ENCODE assay signal across 8 cellular contexts in the genomic region with DNA sequence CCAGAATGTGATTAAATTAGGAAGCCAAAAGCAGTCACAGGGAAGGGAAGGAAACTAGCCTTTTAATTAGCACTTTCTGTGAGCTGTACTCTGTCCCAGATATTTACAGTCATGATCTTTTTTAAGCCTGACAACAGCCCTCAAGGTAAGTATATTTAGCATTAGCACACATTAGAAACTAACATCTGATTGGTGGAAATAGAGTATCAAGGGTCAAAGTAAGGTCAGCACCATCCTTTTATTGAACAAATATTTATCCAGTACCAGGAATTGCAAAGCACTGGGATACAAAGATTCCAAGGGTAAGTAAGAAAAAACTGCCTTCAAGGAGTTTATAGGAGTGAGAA. TPM values are rescaled to one million over a fixed set of nuclear protein-coding genes. Genes with fewer than 3 reads are reported as not detected.
DNase-seq lines count a peak whose midpoint lies in the region; ATAC-seq, FAIRE-seq and TF ChIP-seq lines count a peak whose summit lies in the region.

No MANE protein-coding gene starts in this region.

- peak overlapping the region; percentile 66 for H3K4me3 Mint-ChIP-seq in CD4-positive, alpha-beta T cell

- no peak overlapping the region for H3K27ac ChIP-seq in CD4-positive, alpha-beta T cell (ENCODE audit: low read depth, low read length)
- H3K27ac ChIP-seq in cardiac muscle cell: peak overlapping the region; percentile 79
- peak overlapping the region; percentile 44 to 77 for H3K27ac ChIP-seq in small intestine (ENCODE audit: low read depth in 1 of 2, low read length in 1 of 2)

- no peaks in the 10 kb centered on the region for H3K36me3 Mint-ChIP-seq in CD4-positive, alpha-beta T cell (ENCODE audit: low read depth)

- no peak for TF ChIP-seq CTCF in CD4-positive, alpha-beta T cell (IDR thresholded peaks at IDR 0.05)
- TF ChIP-seq CTCF in cardiac muscle cell (IDR thresholded peaks at IDR 0.05; ENCODE audit: low read depth, low read length): no peak

- H3K4me1 Mint-ChIP-seq in CD4-positive, alpha-beta T cell (ENCODE audit: low read depth): peaks cover 24% of the 10 kb centered on the region

- H3K36me3 ChIP-seq in cardiac muscle cell: no peaks in the 10 kb centered on the region
- H3K36me3 ChIP-seq in small intestine (ENCODE audit: control insufficient read depth in 2 of 2, insufficient read depth in 2 of 2, low read length in 2 of 2): no peaks in the 10 kb centered on the region

- POLR2A ChIA-PET in CD4-positive, alpha-beta T cell (lab: Charles Lee): interaction anchor here (0.8 to 1.0 kb wide), 2 partner anchors 9 to 203 kb away, joined by 3 to 5 read pairs; partner anchors contain the start of gene METTL3

- no peak for ATAC-seq in CD4-positive, alpha-beta T cell (ENCODE audit: poor library complexity)
- ATAC-seq in GM21526 (IDR thresholded peaks at IDR 0.05; ENCODE audit: low FRiP score, unreplicated experiment) (peak; percentile 28), GM19397 (IDR thresholded peaks at IDR 0.05; ENCODE audit: unreplicated experiment) (no peak), SK-N-SH treated with all-trans-retinoic acid at 6 μM for 48 hours (no peak)

- H3K9me3 ChIP-seq in CD4-positive, alpha-beta T cell (ENCODE audit: control insufficient read depth, low read length): no peaks in the 10 kb centered on the region
- H3K9me3 ChIP-seq in cardiac muscle cell (ENCODE audit: low read depth) (no peaks in the 10 kb centered on the region), small intestine (ENCODE audit: control insufficient read depth, low read depth) (no peaks in the 10 kb centered on the region)

- peaks cover 10% of the 10 kb centered on the region for H3K4me1 ChIP-seq in cardiac muscle cell (ENCODE audit: low read depth)
- peaks cover 0 to 6% of the 10 kb centered on the region in 2 donors for H3K4me1 ChIP-seq in small intestine (ENCODE audit: control insufficient read depth in 2 of 2, insufficient read depth in 1 of 2, low read depth in 1 of 2, low read length in 1 of 2)

- no peaks in the 10 kb centered on the region for H3K27me3 ChIP-seq in CD4-positive, alpha-beta T cell (ENCODE audit: control insufficient read depth, insufficient read depth, low read length)
- H3K27me3 ChIP-seq in cardiac muscle cell (no peaks in the 10 kb centered on the region), small intestine (ENCODE audit: control insufficient read depth in 2 of 2, insufficient read depth in 2 of 2, low read length in 2 of 2) (no peaks in the 10 kb centered on the region)

- H3K4me3 ChIP-seq in cardiac muscle cell (peak overlapping the region; percentile 27), small intestine (ENCODE audit: low read depth in 1 of 2, low read length in 2 of 2) (peak overlapping the region in 1 of 2 donors; percentile 35)

- H3K9me3 Mint-ChIP-seq in CD4-positive, alpha-beta T cell: no peaks in the 10 kb centered on the region

- CTCF ChIA-PET in CD4-positive, alpha-beta T cell (lab: Charles Lee): interaction anchor here (1.0 kb wide), 1 partner anchor 67 kb away, joined by 3 read pairs; no protein-coding TSS in a partner anchor

- intact Hi-C loops in CD4-positive, alpha-beta T cell (cut with DNase I, micrococcal nuclease): loop anchor here (2.0 kb wide), 1 partner anchor 39 kb away; the partner anchor contains the start of gene HNRNPC (in 2 of the 2)

- H3K27me3 Mint-ChIP-seq in CD4-positive, alpha-beta T cell: no peaks in the 10 kb centered on the region

- DNase-seq in CD4-positive, alpha-beta T cell: no peak
- DNase-seq in NCI-H82 treated with DMSO at 0.1 percent for 48 hours (lab: John Stamatoyannopoulos, UW; ENCODE audit: unreplicated experiment) (peak; percentile 17), cardiac muscle cell (ENCODE audit: low read depth in 1 of 2, low spot score in 1 of 2) (peak in 1 of 2 donors; percentile 12), small intestine (peak; percentile 51), HPDE6-E6E7 (ENCODE audit: extremely low spot score) (no peak)

- no peak for FAIRE-seq in small intestine (lab: Jason Lieb, UNC)

- H3K27ac Mint-ChIP-seq in CD4-positive, alpha-beta T cell: peak overlapping the region; percentile 52

TF ChIP-seq in SK-N-SH treated with all-trans-retinoic acid at 6 μM for 48 hours, 23 proteins besides CTCF, POLR2A, EP300 and RAD21 (continues in another document):
- TF ChIP-seq ZFP3 (CRISPR knock-in tag; IDR thresholded peaks at IDR 0.05) (no peak), CREB5 (CRISPR knock-in tag; IDR thresholded peaks at IDR 0.05; ENCODE audit: low read depth) (no peak), BACH2 (CRISPR knock-in tag; IDR thresholded peaks at IDR 0.05; ENCODE audit: borderline replicate concordance) (no peak), PPARA (CRISPR knock-in tag; IDR thresholded peaks at IDR 0.05; ENCODE audit: borderline replicate concordance) (no peak), ZC3H10 (CRISPR knock-in tag; IDR thresholded peaks at IDR 0.05) (no peak), ISL1 (CRISPR knock-in tag; IDR thresholded peaks at IDR 0.05) (no peak), ARNTL (CRISPR knock-in tag; IDR thresholded peaks at IDR 0.05; ENCODE audit: borderline replicate concordance, low read depth) (no peak), SNAI2 (CRISPR knock-in tag; IDR thresholded peaks at IDR 0.05) (no peak), TCF4 (CRISPR knock-in tag; IDR thresholded peaks at IDR 0.05; ENCODE audit: borderline replicate concordance) (no peak), ESRRG (CRISPR knock-in tag; IDR thresholded peaks at IDR 0.05) (no peak), ZNF8 (CRISPR knock-in tag; IDR thresholded peaks at IDR 0.05) (no peak), ZNF565 (CRISPR knock-in tag; conservative IDR thresholded peaks at IDR 0.05; ENCODE audit: low read depth) (no peak), RARB (CRISPR knock-in tag; IDR thresholded peaks at IDR 0.05) (no peak), ZFP30 (CRISPR knock-in tag; IDR thresholded peaks at IDR 0.05) (no peak), OSR1 (CRISPR knock-in tag; IDR thresholded peaks at IDR 0.05) (no peak), POU6F1 (CRISPR knock-in tag; IDR thresholded peaks at IDR 0.05; ENCODE audit: borderline replicate concordance, low read depth) (no peak), CSRNP3 (CRISPR knock-in tag; IDR thresholded peaks at IDR 0.05) (no peak)

RNA-seq across cellular contexts. Expression of gene RPGRIP1, which starts 28.2 kb away (rescaled TPM):
- not detected for total RNA-seq in CD4-positive, alpha-beta T cell
- 0.14 TPM in 1 of 2 replicates, not detected in the other for total RNA-seq in cardiac muscle cell
- 0.31 TPM in 1 of 2 replicates, not detected in the other for polyA plus RNA-seq in cardiac muscle cell
- polyA plus RNA-seq in small intestine: under 1 TPM in 1 of 3 donors, not detected in 2; 0.73 TPM

RNA-seq across cellular contexts. Expression of gene HNRNPC, which starts 38.9 kb away (rescaled TPM):
- total RNA-seq in CD4-positive, alpha-beta T cell: 100 to 1,000 TPM; 507 to 528 TPM
- total RNA-seq in cardiac muscle cell: 564 and 928 TPM in 2 replicates
- polyA plus RNA-seq in cardiac muscle cell (650 and 986 TPM in 2 replicates), small intestine (100 to 1,000 TPM; 325 to 716 (median 337) TPM)

Comparison
In these comparisons a context has a peak if more than half of its experiments do, and no peak if none do; other contexts are left out.
1. DNase-seq: peak in NCI-H82 treated with DMSO at 0.1 percent for 48 hours (single experiment) and small intestine (single experiment); none in CD4-positive, alpha-beta T cell (0 of 10) and HPDE6-E6E7 (single experiment).